ENCODE assay signal across 17 cellular contexts in genomic region chr6:31183287-31183686, GRCh38. TPM values are rescaled to one million over a fixed set of nuclear protein-coding genes. Genes with fewer than 3 reads are reported as not detected.
"Had no signal": no experiment of that assay in that cellular context is flagged by ENCODE, and none has a peak within 500 bp of the region (broad histone marks: within the 10 kb centered on the region; RNA-seq: fewer than 3 reads in every experiment).

No MANE protein-coding gene starts in this region.

RNA-seq across cellular contexts. Expression of gene POU5F1, which starts 12.8 kb away (rescaled TPM):
- total RNA-seq: endothelial cell of umbilical vein, gastrocnemius medialis, glomerular endothelial cell, lung microvascular endothelial cell, mesothelial cell of epicardium had no signal

RNA-seq across cellular contexts. Expression of gene PSORS1C2, which starts 44.4 kb away (rescaled TPM):
- total RNA-seq: dermis blood vessel endothelial cell, dorsolateral prefrontal cortex, endothelial cell of umbilical vein, gastrocnemius medialis, glomerular endothelial cell, heart right ventricle, kidney epithelial cell, left cardiac atrium, left lung, left ventricle myocardium superior, lower lobe of right lung, lung microvascular endothelial cell, mesenteric fat pad, mesothelial cell of epicardium, mucosa of descending colon, myocyte had no signal
- polyA plus RNA-seq: endothelial cell of umbilical vein, heart right ventricle, keratinocyte had no signal
